ENCODE assay signal across 12 cellular contexts in the genomic region with DNA sequence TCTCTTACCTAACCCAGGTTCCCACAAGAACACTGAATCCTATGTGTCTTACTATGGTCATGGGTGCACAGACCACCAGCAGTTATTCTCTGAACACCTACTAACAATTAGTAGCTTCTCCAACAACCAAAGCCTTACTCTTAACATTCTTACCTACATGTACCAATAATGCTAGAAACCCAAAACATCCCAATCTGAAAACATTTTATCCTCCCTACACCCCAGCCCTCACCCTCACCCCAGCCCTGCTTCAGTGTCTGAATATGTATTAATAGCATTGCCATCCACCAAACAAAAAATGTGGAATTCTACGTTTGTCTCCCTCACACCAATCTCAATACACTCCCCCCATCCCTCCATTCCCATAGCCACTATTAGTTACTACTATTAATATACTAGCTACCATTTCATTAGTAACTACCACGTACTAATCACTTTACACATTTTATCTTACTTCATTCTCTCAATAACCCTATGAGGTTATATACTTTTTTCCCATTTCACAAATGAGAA. TPM values are rescaled to one million over a fixed set of nuclear protein-coding genes. Genes with fewer than 3 reads are reported as not detected.
A peak's percentile ranks its signal among the peaks of the same experiment; 100 is the strongest.
DNase-seq lines count a peak whose midpoint lies in the region; ATAC-seq and TF ChIP-seq lines count a peak whose summit lies in the region.
"Had no signal": no experiment of that assay in that cellular context is flagged by ENCODE, and none has a peak within 500 bp of the region (broad histone marks: within the 10 kb centered on the region; RNA-seq: fewer than 3 reads in every experiment).

No MANE protein-coding gene starts in this region.

- peak overlapping the region; percentile 83 to 99 for H3K4me3 Mint-ChIP-seq in effector memory CD8-positive, alpha-beta T cell
- peak overlapping the region; percentile 93 for H3K4me3 Mint-ChIP-seq in neural progenitor cell

- no peaks in the 10 kb centered on the region; the same call in 1 of the 2 replicates for H3K36me3 ChIP-seq in GM06990 (ENCODE audit: control insufficient read depth, insufficient read depth, low read length)
- H3K36me3 ChIP-seq in NT2/D1 (ENCODE audit: insufficient read depth, insufficient read length, low read length), result peaks cover 38% of the 10 kb centered on the region
- peaks cover 9% of the 10 kb centered on the region for H3K36me3 ChIP-seq in neural progenitor cell
- H3K36me3 ChIP-seq in right atrium auricular region, result no peaks in the 10 kb centered on the region

- H3F3A ChIP-seq in neural progenitor cell (ENCODE audit: low read depth), result peaks cover 9% of the 10 kb centered on the region

- H3K79me2 ChIP-seq in neural progenitor cell (ENCODE audit: low read depth), result peaks cover 74% of the 10 kb centered on the region

- ATAC-seq in effector memory CD8-positive, alpha-beta T cell (replicated peaks), result no peak
- no peak for ATAC-seq in GM19324 (IDR thresholded peaks at IDR 0.05; ENCODE audit: low FRiP score, unreplicated experiment)

- DNase-seq in GM06990 (ENCODE audit: extremely low read depth, insufficient read length) (no peak), NT2/D1 (ENCODE audit: low read depth, low spot score) (no peak), neural progenitor cell (ENCODE audit: low spot score) (no peak), middle frontal gyrus (ENCODE audit: extremely low spot score, low spot score) (no peak), right atrium auricular region (ENCODE audit: low spot score) (no peak)
- DNase-seq in effector memory CD8-positive, alpha-beta T cell, result no peak
- DNase-seq: activated CD8-positive, alpha-beta memory T cell treated with anti-CD3 and anti-CD28 coated beads for 24 hours; GF-D8; NCI-H1105 treated with DMSO at 0.1 percent for 48 hours; RPMI8226 had no signal

- H3K9ac ChIP-seq in NT2/D1 (ENCODE audit: insufficient read length, low read depth) (no peak overlapping the region), neural progenitor cell (no peak overlapping the region)

- peak overlapping the region; percentile 94 for H3K4me2 ChIP-seq in neural progenitor cell

- peak overlapping the region; percentile 4 to 32 for H3K27ac Mint-ChIP-seq in effector memory CD8-positive, alpha-beta T cell
- H3K27ac Mint-ChIP-seq in neural progenitor cell, result no peak overlapping the region

- H2AFZ ChIP-seq in neural progenitor cell (replicated peaks), result no peak overlapping the region

- no peak for TF ChIP-seq CTCF in GM06990 (IDR thresholded peaks at IDR 0.05; ENCODE audit: insufficient read depth, low read length, poor library complexity, severe bottlenecking)
- TF ChIP-seq CTCF in neural progenitor cell (IDR thresholded peaks at IDR 0.05), result no peak
- TF ChIP-seq CTCF in right atrium auricular region (IDR thresholded peaks at IDR 0.05), result no peak

- H3K9me3 ChIP-seq in NT2/D1 (ENCODE audit: insufficient read depth, low read length) (no peaks in the 10 kb centered on the region), neural progenitor cell (ENCODE audit: low read depth) (no peaks in the 10 kb centered on the region), right atrium auricular region (no peaks in the 10 kb centered on the region)

- H3K4me1 Mint-ChIP-seq in effector memory CD8-positive, alpha-beta T cell (ENCODE audit: low read depth in 2 of 2), result peaks cover 48 to 75% of the 10 kb centered on the region in 2 donors
- peaks cover 46% of the 10 kb centered on the region for H3K4me1 Mint-ChIP-seq in neural progenitor cell

- peaks cover 32% of the 10 kb centered on the region for H3K36me3 Mint-ChIP-seq in effector memory CD8-positive, alpha-beta T cell (ENCODE audit: insufficient read depth)
- peaks cover 33% of the 10 kb centered on the region for H3K36me3 Mint-ChIP-seq in neural progenitor cell

- H3K27me3 Mint-ChIP-seq in effector memory CD8-positive, alpha-beta T cell, result no peaks in the 10 kb centered on the region
- H3K27me3 Mint-ChIP-seq in neural progenitor cell (ENCODE audit: insufficient read depth, low read depth), result no peaks in the 10 kb centered on the region

- H3K27me3 ChIP-seq in GM06990 (replicated peaks; ENCODE audit: control insufficient read depth, insufficient read depth, low read length), result no peaks in the 10 kb centered on the region
- no peaks in the 10 kb centered on the region for H3K27me3 ChIP-seq in NT2/D1 (ENCODE audit: insufficient read depth, insufficient read length)
- no peaks in the 10 kb centered on the region for H3K27me3 ChIP-seq in neural progenitor cell
- no peaks in the 10 kb centered on the region for H3K27me3 ChIP-seq in right atrium auricular region

- peak overlapping the region; percentile 21 for H3K4me3 ChIP-seq in GM06990 (replicated peaks; ENCODE audit: low read depth, low read length)
- peak overlapping the region; percentile 0 for H3K4me3 ChIP-seq in NT2/D1 (ENCODE audit: insufficient read length, low read depth)
- H3K4me3 ChIP-seq in neural progenitor cell, result peak overlapping the region; percentile 83
- H3K4me3 ChIP-seq in right atrium auricular region, result no peak overlapping the region

- no peaks in the 10 kb centered on the region for H3K4me1 ChIP-seq in NT2/D1 (ENCODE audit: insufficient read depth, insufficient read length)
- H3K4me1 ChIP-seq in neural progenitor cell, result peaks cover 22% of the 10 kb centered on the region
- peaks cover 0 to 42% of the 10 kb centered on the region in 2 donors for H3K4me1 ChIP-seq in right atrium auricular region

- peaks cover 69% of the 10 kb centered on the region for H4K20me1 ChIP-seq in neural progenitor cell (ENCODE audit: low read depth)

- H3K9me3 Mint-ChIP-seq in effector memory CD8-positive, alpha-beta T cell, result no peaks in the 10 kb centered on the region
- H3K9me3 Mint-ChIP-seq in neural progenitor cell, result peaks cover 3% of the 10 kb centered on the region

- H3K27ac ChIP-seq in neural progenitor cell, result no peak overlapping the region
- no peak overlapping the region for H3K27ac ChIP-seq in right atrium auricular region
- H3K27ac ChIP-seq: skin epidermis had no signal

RNA-seq across cellular contexts. Expression of gene TRIM33, which starts 2.6 kb away (rescaled TPM):
- 64.8 and 75.4 TPM in 2 replicates for total RNA-seq in neural progenitor cell (ENCODE audit: low replicate concordance)
- total RNA-seq in right atrium auricular region, result 10 to 100 TPM; 15.7 to 17.9 TPM

Comparison
In these comparisons a context has a peak if more than half of its experiments do, and no peak if none do; other contexts are left out.
1. H3K4me3 ChIP-seq: peak in GM06990 (single experiment), NT2/D1 (single experiment) and neural progenitor cell (single experiment); none in right atrium auricular region (0 of 2).